ENCODE assay signal across 11 cellular contexts in the genomic region with DNA sequence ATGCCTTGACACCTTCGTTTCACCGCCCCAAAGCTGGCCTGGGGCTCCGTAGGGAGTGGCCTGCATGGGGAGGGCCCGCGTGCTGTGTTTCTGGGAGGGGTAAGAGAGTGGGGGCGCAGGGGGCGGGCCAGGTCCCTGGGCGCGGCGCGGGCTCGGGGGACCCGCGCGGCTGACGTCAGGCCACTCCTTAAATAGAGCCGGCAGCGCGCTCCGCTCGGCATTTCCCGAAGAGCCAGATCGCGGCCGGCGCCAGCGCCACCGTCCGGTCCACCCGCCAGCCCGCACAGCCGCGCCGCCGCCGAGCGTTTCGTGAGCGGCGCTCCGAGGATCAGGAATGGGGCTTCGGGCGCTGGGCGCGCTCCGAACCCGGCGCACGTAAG. TPM values are rescaled to one million over a fixed set of nuclear protein-coding genes. Genes with fewer than 3 reads are reported as not detected.
A peak's percentile ranks its signal among the peaks of the same experiment; 100 is the strongest.
DNase-seq lines count a peak whose midpoint lies in the region; ATAC-seq, FAIRE-seq and TF ChIP-seq lines count a peak whose summit lies in the region.
"Had no signal": no experiment of that assay in that cellular context is flagged by ENCODE, and none has a peak within 500 bp of the region (broad histone marks: within the 10 kb centered on the region; RNA-seq: fewer than 3 reads in every experiment).

A gene (plus strand): TSS at position 217 of the 380 bp plus-strand sequence. CDS start 449 bp downstream, outside the sequence.

- peak within 1 kb of the TSS; percentile 91 for H3K9ac ChIP-seq in keratinocyte (ENCODE audit: control insufficient read depth, extremely low read depth, insufficient read depth, low read length)
- H3K9ac ChIP-seq: BLaER1 treated with 17β-estradiol and CSF1 and Interleukin-3, amounts not matched to agents 10 nM and 100 nM had no signal

- peak within 1 kb of the TSS; percentile 91 for H3K27ac ChIP-seq in keratinocyte (ENCODE audit: control insufficient read depth, insufficient read depth, low read length)
- H3K27ac ChIP-seq in thoracic aorta, result peak within 1 kb of the TSS; percentile 45 to 48
- H3K27ac ChIP-seq: BLaER1 treated with 17β-estradiol and CSF1 and Interleukin-3, amounts not matched to agents 10 nM and 100 nM had no signal

- peaks cover 5% of the 10 kb centered on the region for H3K9me1 ChIP-seq in keratinocyte (ENCODE audit: control insufficient read depth, extremely low read depth, insufficient read depth, low read length)

- intact Hi-C loops in MCF 10A (cut with micrococcal nuclease), result no loop called here

- H3K4me2 ChIP-seq in keratinocyte (ENCODE audit: control insufficient read depth, extremely low read depth, insufficient read depth, low read depth, low read length), result peak within 1 kb of the TSS; percentile 95
- H3K4me2 ChIP-seq: BLaER1 treated with 17β-estradiol and CSF1 and Interleukin-3, amounts not matched to agents 10 nM and 100 nM had no signal

- peaks cover 45% of the 10 kb centered on the region for H3K27me3 Mint-ChIP-seq in T-helper 2 cell treated with Interferon-gamma antibody and Interleukin-4, amounts not matched to agents 5 μg/mL and 100 μg/mL, for 36 hours (ENCODE audit: low read depth)
- peaks cover 15% of the 10 kb centered on the region for H3K27me3 Mint-ChIP-seq in MCF 10A (ENCODE audit: insufficient read depth, unreplicated experiment)

- no peaks in the 10 kb centered on the region for H3K9me3 ChIP-seq in keratinocyte (ENCODE audit: control insufficient read depth, low read depth, low read length)
- H3K9me3 ChIP-seq in thoracic aorta, result no peaks in the 10 kb centered on the region

- H3K4me1 ChIP-seq in keratinocyte (ENCODE audit: control insufficient read depth, extremely low read depth, insufficient read depth, low read length), result peaks cover 36% of the 10 kb centered on the region
- peaks cover 6 to 12% of the 10 kb centered on the region in 2 donors for H3K4me1 ChIP-seq in thoracic aorta (ENCODE audit: control insufficient read depth in 1 of 2, low read depth in 2 of 2)

- no peaks in the 10 kb centered on the region for H3K9me3 Mint-ChIP-seq in T-helper 2 cell treated with Interferon-gamma antibody and Interleukin-4, amounts not matched to agents 5 μg/mL and 100 μg/mL, for 36 hours
- no peaks in the 10 kb centered on the region for H3K9me3 Mint-ChIP-seq in MCF 10A (ENCODE audit: unreplicated experiment)

- peaks cover 23% of the 10 kb centered on the region for H4K20me1 ChIP-seq in keratinocyte (ENCODE audit: control insufficient read depth, extremely low read depth, insufficient read depth, low read length)
- H4K20me1 ChIP-seq: BLaER1 treated with 17β-estradiol and CSF1 and Interleukin-3, amounts not matched to agents 10 nM and 100 nM had no signal

- TF ChIP-seq CTCF in MCF 10A (IDR thresholded peaks at IDR 0.05; ENCODE audit: unreplicated experiment) (peak; percentile 39), keratinocyte (optimal IDR thresholded peaks at IDR 0.05 in 1 of 3, IDR thresholded peaks at IDR 0.05 in 1 of 3, conservative IDR thresholded peaks at IDR 0.05 in 1 of 3; ENCODE audit: extremely low read depth in 1 of 3, insufficient read depth in 2 of 3, low read length in 3 of 3) (peak in 2 of 3 experiments; percentile 52 to 53), thoracic aorta (IDR thresholded peaks at IDR 0.05) (peak; percentile 45)

- CTCF ChIA-PET in MCF 10A (lab: Yijun Ruan, JAX), result interaction anchor here (0.7 kb wide), 1 partner anchor 86 kb away, joined by 3 read pairs; no protein-coding TSS in a partner anchor

- H3K27me3 ChIP-seq in keratinocyte (ENCODE audit: control insufficient read depth, extremely low read depth, insufficient read depth, low read length) (no peaks in the 10 kb centered on the region), thoracic aorta (replicated peaks; ENCODE audit: insufficient read depth) (no peaks in the 10 kb centered on the region)
- H3K27me3 ChIP-seq: BLaER1 treated with 17β-estradiol and CSF1 and Interleukin-3, amounts not matched to agents 10 nM and 100 nM had no signal

- peak within 1 kb of the TSS; percentile 21 for H3K4me3 Mint-ChIP-seq in T-helper 2 cell treated with Interferon-gamma antibody and Interleukin-4, amounts not matched to agents 5 μg/mL and 100 μg/mL, for 36 hours
- peak within 1 kb of the TSS; percentile 70 for H3K4me3 Mint-ChIP-seq in MCF 10A (ENCODE audit: unreplicated experiment)

- peak; percentile 35 for ATAC-seq in thoracic aorta (ENCODE audit: insufficient number of reproducible peaks, low FRiP score, low read depth)
- no peak for ATAC-seq in HG02678 (IDR thresholded peaks at IDR 0.05; ENCODE audit: unreplicated experiment)
- no peak for ATAC-seq in HG02798 (IDR thresholded peaks at IDR 0.05; ENCODE audit: poor library complexity, unreplicated experiment)

- POLR2A ChIA-PET in MCF 10A (lab: Yijun Ruan, JAX), result no interaction called here

- H3K27ac Mint-ChIP-seq in T-helper 2 cell treated with Interferon-gamma antibody and Interleukin-4, amounts not matched to agents 5 μg/mL and 100 μg/mL, for 36 hours, result no peak within 1 kb of the TSS
- no peak within 1 kb of the TSS for H3K27ac Mint-ChIP-seq in MCF 10A (ENCODE audit: low read depth, unreplicated experiment)

- H3K36me3 Mint-ChIP-seq in T-helper 2 cell treated with Interferon-gamma antibody and Interleukin-4, amounts not matched to agents 5 μg/mL and 100 μg/mL, for 36 hours (ENCODE audit: low read depth), result no peaks in the 10 kb centered on the region
- H3K36me3 Mint-ChIP-seq in MCF 10A (ENCODE audit: insufficient read depth, unreplicated experiment), result no peaks in the 10 kb centered on the region

- FAIRE-seq in keratinocyte (lab: Jason Lieb, UNC), result no peak
- FAIRE-seq: colon had no signal

- H3K79me2 ChIP-seq in keratinocyte (ENCODE audit: control insufficient read depth, insufficient read depth, low read length), result peaks cover 45% of the 10 kb centered on the region

- H3K4me3 ChIP-seq in keratinocyte (ENCODE audit: control insufficient read depth in 2 of 3, extremely low read depth in 1 of 3, insufficient read depth in 2 of 3, low read depth in 1 of 3, low read length in 3 of 3), result peak within 1 kb of the TSS; percentile 65 to 80 (median 80)
- H3K4me3 ChIP-seq in thoracic aorta, result peak within 1 kb of the TSS; percentile 79
- H3K4me3 ChIP-seq: BLaER1 treated with 17β-estradiol and CSF1 and Interleukin-3, amounts not matched to agents 10 nM and 100 nM had no signal

- H2AFZ ChIP-seq in keratinocyte (ENCODE audit: control insufficient read depth, low read length), result peak within 1 kb of the TSS; percentile 87

- H3K36me3 ChIP-seq in keratinocyte (ENCODE audit: control insufficient read depth in 2 of 2, extremely low read depth in 1 of 2, insufficient read depth in 2 of 2, low read length in 2 of 2) (peaks cover 3 to 5% of the 10 kb centered on the region in 2 experiments), thoracic aorta (no peaks in the 10 kb centered on the region)
- H3K36me3 ChIP-seq: BLaER1 treated with 17β-estradiol and CSF1 and Interleukin-3, amounts not matched to agents 10 nM and 100 nM had no signal

- dilution Hi-C loops in keratinocyte (cut with MboI; ENCODE audit: extremely low pct_ligation_motif_present, low sequenced_read_pairs), result no loop called here

- no TSS peak for BruUV-seq in MCF 10A (replicated peaks; lab: Mats Ljungman, UMichigan)

- DNase-seq in T-helper 2 cell treated with Interferon-gamma antibody and Interleukin-4, amounts not matched to agents 5 μg/mL and 100 μg/mL, for 36 hours (ENCODE audit: low spot score), result no peak
- DNase-seq in T-helper 2 cell, result no peak
- peak; percentile 3 for DNase-seq in MCF 10A (ENCODE audit: unreplicated experiment)
- peak; percentile 61 for DNase-seq in keratinocyte (ENCODE audit: low read depth, low spot score)
- DNase-seq in thoracic aorta (ENCODE audit: low spot score), result no peak
- no peak for DNase-seq in NCI-H2107 treated with DMSO at 0.1 percent for 48 hours (lab: John Stamatoyannopoulos, UW; ENCODE audit: unreplicated experiment)

- peaks cover 2% of the 10 kb centered on the region for H3K4me1 Mint-ChIP-seq in T-helper 2 cell treated with Interferon-gamma antibody and Interleukin-4, amounts not matched to agents 5 μg/mL and 100 μg/mL, for 36 hours (ENCODE audit: low read depth)
- peaks cover 9% of the 10 kb centered on the region for H3K4me1 Mint-ChIP-seq in MCF 10A (ENCODE audit: insufficient read depth, unreplicated experiment)

RNA-seq across cellular contexts. Expression of the gene that starts here (rescaled TPM):
- 0.14 and 0.17 TPM in 2 replicates for total RNA-seq in MCF 10A (2022)
- polyA plus RNA-seq in keratinocyte, result 3.5 to 28.1 TPM (median 6.3 TPM) in 3 replicates
- 3.4 TPM for polyA plus RNA-seq in keratinocyte (2011; ENCODE audit: low read depth)
- 11.6 and 12.0 TPM in 2 replicates for polyA plus RNA-seq in keratinocyte (2011; cell fraction: cytosol; rRNA removed)
- 8.5 and 11.1 TPM in 2 replicates for polyA plus RNA-seq in keratinocyte (2011; cell fraction: nucleus; rRNA removed)
- polyA plus RNA-seq in keratinocyte (2012; ENCODE audit: low replicate concordance), result 12.1 and 36.5 TPM in 2 replicates
- polyA minus RNA-seq in keratinocyte, result 1.7 to 37.5 TPM (median 5.7 TPM) in 3 replicates
- 8.1 TPM for polyA minus RNA-seq in keratinocyte (2011; cell fraction: cytosol; rRNA and poly(A)+ RNA removed)
- 7.6 and 8.6 TPM in 2 replicates for polyA minus RNA-seq in keratinocyte (2011; cell fraction: nucleus; rRNA and poly(A)+ RNA removed)
- 10 to 100 TPM in 1 of 2 donors, 1 to 10 TPM in 1; 7.3 to 17.8 TPM for total RNA-seq in thoracic aorta
- total RNA-seq: LHCN-M2 had no signal

Comparison
In these comparisons a context has a peak if more than half of its experiments do, and no peak if none do; other contexts are left out.
1. Peak in DNase-seq in MCF 10A; RNA of the gene not detected or under 1 TPM.